ENCODE assay signal across 7 cellular contexts in the genomic region with DNA sequence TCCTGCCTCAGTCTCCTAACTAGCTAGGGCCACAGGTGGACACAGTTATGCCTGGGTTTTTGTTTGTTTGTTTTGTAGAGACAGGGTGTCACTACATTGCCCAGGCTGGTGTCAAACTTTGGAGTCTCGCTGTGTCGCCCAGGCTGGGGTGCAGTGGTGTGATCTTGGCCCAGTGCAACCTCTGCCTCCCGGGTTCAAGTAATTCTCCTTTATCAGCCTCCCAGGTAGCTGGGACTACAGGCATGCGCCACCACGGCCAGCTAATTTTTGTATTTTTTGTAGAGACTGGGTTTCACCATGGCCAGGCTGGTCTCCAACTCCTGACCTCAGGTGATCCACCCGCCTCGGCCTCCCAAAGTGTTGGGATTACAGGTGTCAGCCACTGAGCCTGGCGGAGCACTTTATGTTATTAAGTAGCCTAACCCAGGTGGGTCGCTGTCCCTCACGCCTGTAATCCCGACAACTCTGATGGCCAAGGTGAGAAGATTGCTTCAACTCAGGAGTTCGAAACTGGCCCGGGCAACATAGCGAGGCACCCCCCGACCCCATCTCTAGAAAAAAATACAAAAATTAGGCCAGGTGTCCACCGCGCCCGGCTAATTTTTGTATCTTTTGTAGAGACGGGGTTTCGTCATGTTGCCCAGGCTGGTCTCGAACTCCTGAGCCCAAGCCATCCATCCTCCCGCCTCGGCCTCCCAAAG.
DNase-seq lines count a peak whose midpoint lies in the region; ATAC-seq and TF ChIP-seq lines count a peak whose summit lies in the region.
"Not testable (repeated sequence)": the region's sequence is repeated elsewhere in the genome, so short reads cannot be mapped to it uniquely, and the experiment has no call there.

No MANE protein-coding gene starts in this region.

- POLR2A ChIA-PET in activated CD4-positive, alpha-beta memory T cell treated with anti-CD3 and anti-CD28 coated beads, Interleukin-2, amount 10 ng/mL, durations not matched to agents 7 days and 5 days (lab: Charles Lee) = interaction anchor here (0.6 kb wide), 1 partner anchor 67 kb away, joined by 3 read pairs; no protein-coding TSS in a partner anchor

- peak overlapping the region; percentile 99 for H3K4me3 Mint-ChIP-seq in activated CD4-positive, alpha-beta memory T cell treated with anti-CD3 and anti-CD28 coated beads, Interleukin-2, amount 10 ng/mL, durations not matched to agents 7 days and 5 days
- H3K4me3 Mint-ChIP-seq in mesothelial cell of epicardium = peak overlapping the region; percentile 97

- not testable (repeated sequence) for H3K27me3 Mint-ChIP-seq in activated CD4-positive, alpha-beta memory T cell treated with anti-CD3 and anti-CD28 coated beads, Interleukin-2, amount 10 ng/mL, durations not matched to agents 7 days and 5 days; mesothelial cell of epicardium (ENCODE audit: low read depth)

- not testable (repeated sequence) for TF ChIP-seq POLR2A in NB4 (IDR thresholded peaks at IDR 0.05; ENCODE audit: extremely low read depth, insufficient read length); breast epithelium (IDR thresholded peaks at IDR 0.05); gastroesophageal sphincter (IDR thresholded peaks at IDR 0.05)

- H3K4me1 Mint-ChIP-seq in activated CD4-positive, alpha-beta memory T cell treated with anti-CD3 and anti-CD28 coated beads, Interleukin-2, amount 10 ng/mL, durations not matched to agents 7 days and 5 days = peaks cover 14% of the 10 kb centered on the region
- not testable (repeated sequence) for H3K4me1 Mint-ChIP-seq in mesothelial cell of epicardium

- CTCF ChIA-PET in activated CD4-positive, alpha-beta memory T cell treated with anti-CD3 and anti-CD28 coated beads, Interleukin-2, amount 10 ng/mL, durations not matched to agents 7 days and 5 days (lab: Charles Lee) = interaction anchor here (1.4 kb wide), 1 partner anchor 81 kb away, joined by 8 read pairs; no protein-coding TSS in a partner anchor

- not testable (repeated sequence) for DNase-seq in GM06990 (ENCODE audit: extremely low read depth, insufficient read length); activated CD4-positive, alpha-beta memory T cell treated with anti-CD3 and anti-CD28 coated beads, Interleukin-2, amount 10 ng/mL, durations not matched to agents 7 days and 5 days; breast epithelium (ENCODE audit: low spot score in 2 of 2); mesothelial cell of epicardium (ENCODE audit: low spot score in 2 of 2, unreplicated experiment in 2 of 2); skeletal muscle cell (ENCODE audit: low read depth)
- DNase-seq in NB4 (ENCODE audit: low read depth) = peak; percentile 2

- not testable (repeated sequence) for H3K4me1 ChIP-seq in breast epithelium
- H3K4me1 ChIP-seq in gastroesophageal sphincter = peaks cover 0 to 13% (median 4%) of the 10 kb centered on the region in 3 donors

- H3K4me3 ChIP-seq in GM06990 (replicated peaks; ENCODE audit: low read depth, low read length) (peak overlapping the region; percentile 71), NB4 (ENCODE audit: low read depth, low read length) (peak overlapping the region; percentile 72), breast epithelium (peak overlapping the region; percentile 50 to 69 (median 60)), gastroesophageal sphincter (peak overlapping the region; percentile 61 to 92), skeletal muscle cell (ENCODE audit: low read depth, low read length) (peak overlapping the region; percentile 65)

- not testable (repeated sequence) for TF ChIP-seq EP300 in gastroesophageal sphincter (IDR thresholded peaks at IDR 0.05)

- H3K9me3 ChIP-seq in breast epithelium, gastroesophageal sphincter: not testable (repeated sequence)

- H3K36me3 Mint-ChIP-seq in activated CD4-positive, alpha-beta memory T cell treated with anti-CD3 and anti-CD28 coated beads, Interleukin-2, amount 10 ng/mL, durations not matched to agents 7 days and 5 days (ENCODE audit: low read depth); mesothelial cell of epicardium: not testable (repeated sequence)

- not testable (repeated sequence) for H3K9me3 Mint-ChIP-seq in activated CD4-positive, alpha-beta memory T cell treated with anti-CD3 and anti-CD28 coated beads, Interleukin-2, amount 10 ng/mL, durations not matched to agents 7 days and 5 days; mesothelial cell of epicardium

- TF ChIP-seq CTCF in GM06990 (IDR thresholded peaks at IDR 0.05; ENCODE audit: insufficient read depth, low read length, poor library complexity, severe bottlenecking); NB4 (IDR thresholded peaks at IDR 0.05; ENCODE audit: low read depth, low read length); breast epithelium (IDR thresholded peaks at IDR 0.05); gastroesophageal sphincter (IDR thresholded peaks at IDR 0.05); mesothelial cell of epicardium (IDR thresholded peaks at IDR 0.05; ENCODE audit: unreplicated experiment): not testable (repeated sequence)

- H3K36me3 ChIP-seq in GM06990 (ENCODE audit: control insufficient read depth, insufficient read depth, low read length); breast epithelium; gastroesophageal sphincter: not testable (repeated sequence)

- intact Hi-C loops in breast epithelium (cut with DNase I; ENCODE audit: low total_unique reads) = not testable (repeated sequence)

- ATAC-seq in gastroesophageal sphincter = not testable (repeated sequence)

- H3K27me3 ChIP-seq in GM06990 (replicated peaks; ENCODE audit: control insufficient read depth, insufficient read depth, low read length); breast epithelium; gastroesophageal sphincter: not testable (repeated sequence)

- 64% methylated on average over 10 of the region's 23 CpGs; no CpG with 5 or more reads in 1 of the 2 donors for WGBS in gastroesophageal sphincter (ENCODE audit: low coverage in 1 of 2), 2 donors

- peak overlapping the region; percentile 98 for H3K27ac Mint-ChIP-seq in activated CD4-positive, alpha-beta memory T cell treated with anti-CD3 and anti-CD28 coated beads, Interleukin-2, amount 10 ng/mL, durations not matched to agents 7 days and 5 days
- peak overlapping the region; percentile 100 for H3K27ac Mint-ChIP-seq in mesothelial cell of epicardium

- peak overlapping the region; percentile 85 to 89 for H3K27ac ChIP-seq in breast epithelium
- peak overlapping the region; percentile 76 to 89 (median 82) for H3K27ac ChIP-seq in gastroesophageal sphincter
